Comparison of ENCODE assay signal across 8 cellular contexts in the genomic region with DNA sequence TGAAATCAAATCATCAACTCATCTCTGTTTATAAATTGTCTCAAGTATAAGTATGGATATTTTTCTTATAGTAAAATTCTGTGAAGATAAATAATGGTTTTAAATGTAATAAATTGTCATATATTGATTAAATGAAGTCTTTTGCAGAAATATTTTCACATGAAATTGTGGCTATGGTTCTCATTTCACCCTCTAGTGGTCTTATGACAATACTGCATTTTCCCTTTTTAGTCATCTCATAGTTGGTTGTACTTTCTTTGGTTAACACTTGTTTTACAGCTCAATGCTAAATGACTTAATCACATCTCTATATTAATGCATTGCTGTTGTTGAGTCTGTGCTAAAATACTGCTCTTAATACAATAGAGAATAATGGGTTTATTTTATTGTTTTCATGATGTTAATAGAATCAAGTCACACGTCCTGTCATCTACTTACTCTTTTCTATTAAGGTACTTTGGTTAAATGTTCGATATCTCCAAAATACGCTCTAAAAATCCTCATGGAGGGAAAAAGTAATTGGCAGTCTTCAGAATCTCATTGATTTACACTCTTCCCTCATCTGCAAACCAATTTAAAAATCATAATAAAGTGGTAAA. TPM values are rescaled to one million over a fixed set of nuclear protein-coding genes. Genes with fewer than 3 reads are reported as not detected.
A peak's percentile ranks its signal among the peaks of the same experiment; 100 is the strongest.
DNase-seq lines count a peak whose midpoint lies in the region; ATAC-seq and TF ChIP-seq lines count a peak whose summit lies in the region.

No MANE protein-coding gene starts in this region.

- peak; percentile 2 for DNase-seq in AG09309 (ENCODE audit: low read depth)
- peak; percentile 28 for DNase-seq in GM13976 (ENCODE audit: low spot score)
- DNase-seq in HT1080 (ENCODE audit: low read depth): peak; percentile 11
- DNase-seq in WERI-Rb-1: no peak
- DNase-seq in iris pigment epithelial cell (ENCODE audit: low read depth): peak; percentile 40
- no peak for DNase-seq in activated CD8-positive, alpha-beta memory T cell treated with anti-CD3 and anti-CD28 coated beads, Interleukin-2, amount 10 ng/mL, durations not matched to agents 7 days and 5 days
- no peak for DNase-seq in cortex of kidney (lab: John Stamatoyannopoulos, UW)
- DNase-seq in COLO668 (lab: John Stamatoyannopoulos, UW; ENCODE audit: unreplicated experiment): no peak

- no peak overlapping the region for H3K27ac ChIP-seq in WERI-Rb-1

- no peaks in the 10 kb centered on the region for H3K4me1 Mint-ChIP-seq in activated CD8-positive, alpha-beta memory T cell treated with anti-CD3 and anti-CD28 coated beads, Interleukin-2, amount 10 ng/mL, durations not matched to agents 7 days and 5 days

- no peaks in the 10 kb centered on the region for H3K27me3 Mint-ChIP-seq in activated CD8-positive, alpha-beta memory T cell treated with anti-CD3 and anti-CD28 coated beads, Interleukin-2, amount 10 ng/mL, durations not matched to agents 7 days and 5 days

- no peaks in the 10 kb centered on the region for H3K9me3 Mint-ChIP-seq in activated CD8-positive, alpha-beta memory T cell treated with anti-CD3 and anti-CD28 coated beads, Interleukin-2, amount 10 ng/mL, durations not matched to agents 7 days and 5 days (ENCODE audit: low read depth)

- no peaks in the 10 kb centered on the region for H3K36me3 ChIP-seq in WERI-Rb-1

- CTCF ChIA-PET in activated CD8-positive, alpha-beta memory T cell treated with anti-CD3 and anti-CD28 coated beads, Interleukin-2, amount 10 ng/mL, durations not matched to agents 7 days and 5 days (lab: Charles Lee): no interaction called here

- H3K27ac Mint-ChIP-seq in activated CD8-positive, alpha-beta memory T cell treated with anti-CD3 and anti-CD28 coated beads, Interleukin-2, amount 10 ng/mL, durations not matched to agents 7 days and 5 days: no peak overlapping the region

- no peak overlapping the region for H3K4me3 Mint-ChIP-seq in activated CD8-positive, alpha-beta memory T cell treated with anti-CD3 and anti-CD28 coated beads, Interleukin-2, amount 10 ng/mL, durations not matched to agents 7 days and 5 days

- ATAC-seq in activated CD8-positive, alpha-beta memory T cell treated with anti-CD3 and anti-CD28 coated beads, Interleukin-2, amount 10 ng/mL, durations not matched to agents 7 days and 5 days: no peak

- no peaks in the 10 kb centered on the region for H3K9me3 ChIP-seq in WERI-Rb-1 (ENCODE audit: severe bottlenecking)

- H3K36me3 Mint-ChIP-seq in activated CD8-positive, alpha-beta memory T cell treated with anti-CD3 and anti-CD28 coated beads, Interleukin-2, amount 10 ng/mL, durations not matched to agents 7 days and 5 days: no peaks in the 10 kb centered on the region

- TF ChIP-seq CTCF in AG09309 (IDR thresholded peaks at IDR 0.05; ENCODE audit: control insufficient read depth, insufficient read depth, low read depth, low read length, missing control alignments) (peak; percentile 65), GM13976 (IDR thresholded peaks at IDR 0.05; ENCODE audit: borderline replicate concordance, control extremely low read depth, extremely low read depth, insufficient read depth, missing control alignments) (peak; percentile 3), WERI-Rb-1 (IDR thresholded peaks at IDR 0.05; ENCODE audit: low read depth, low read length) (peak; percentile 52)

- no peak overlapping the region for H3K4me3 ChIP-seq in AG09309 (ENCODE audit: control insufficient read depth, low read depth, low read length)
- no peak overlapping the region for H3K4me3 ChIP-seq in WERI-Rb-1 (ENCODE audit: low read depth, low read length)

- no peaks in the 10 kb centered on the region for H3K27me3 ChIP-seq in WERI-Rb-1 (ENCODE audit: insufficient read depth, low read depth, severe bottlenecking)

- in situ Hi-C loops in GM13976 (cut with MboI; ENCODE audit: low sequenced_read_pairs, unreplicated experiment): no loop called here

RNA-seq across cellular contexts. Expression of gene CACNA2D1, which starts 38.0 kb away (rescaled TPM):
- 9.0 and 11.9 TPM in 2 replicates for total RNA-seq in HT1080 (2014; rRNA removed; shearing (Covaris generic))
- polyA plus RNA-seq in HT1080 (2015; cell fraction: cytosol; rRNA removed): 7.8 and 12.9 TPM in 2 replicates
- polyA plus RNA-seq in HT1080 (2015; cell fraction: nucleus; rRNA removed): 20.2 and 25.0 TPM in 2 replicates
- total RNA-seq in activated CD8-positive, alpha-beta memory T cell treated with anti-CD3 and anti-CD28 coated beads, Interleukin-2, amount 10 ng/mL, durations not matched to agents 7 days and 5 days: under 1 TPM in 1 of 2 experiments, not detected in 1; 0.28 TPM

Comparison
In these comparisons a context has a peak if more than half of its experiments do, and no peak if none do; other contexts are left out.
1. DNase-seq: peak in AG09309 (single experiment), GM13976 (single experiment), HT1080 (single experiment) and iris pigment epithelial cell (single experiment); none in WERI-Rb-1 (single experiment), activated CD8-positive, alpha-beta memory T cell treated with anti-CD3 and anti-CD28 coated beads, Interleukin-2, amount 10 ng/mL, durations not matched to agents 7 days and 5 days (single experiment), cortex of kidney (single experiment) and COLO668 (single experiment).
2. CTCF ChIP-seq: peak in every context shown above with its lines; median percentile 65 in AG09309; 52 in WERI-Rb-1; 3 in GM13976.